ENCODE assay signal across 2 cellular contexts in genomic region chr15:70343961-70344360, GRCh38.
TF ChIP-seq lines count a peak whose summit lies in the region.

No MANE protein-coding gene starts in this region.

TF ChIP-seq in SK-N-SH treated with all-trans-retinoic acid at 6 μM for 48 hours, 23 proteins besides CTCF, POLR2A, EP300 and RAD21 (continued from another document):
- TF ChIP-seq TSHZ2 (CRISPR knock-in tag; IDR thresholded peaks at IDR 0.05) = peak; percentile 25; the same call in 1 of the 2 replicates
- no peak for TF ChIP-seq ZNF8 (CRISPR knock-in tag; IDR thresholded peaks at IDR 0.05)
TF ChIP-seq in SK-N-SH treated with all-trans-retinoic acid at 6 μM for 48 hours: peak in this region for 1.

TF ChIP-seq in SK-N-SH, 30 proteins besides CTCF, POLR2A, EP300 and RAD21 (continued from another document):
- no peak for TF ChIP-seq REST (IDR thresholded peaks at IDR 0.05; ENCODE audit: low read depth, low read length)
- TF ChIP-seq SMC3 (IDR thresholded peaks at IDR 0.05; ENCODE audit: low read depth, low read length) = no peak
- TF ChIP-seq USF1 (IDR thresholded peaks at IDR 0.05; ENCODE audit: borderline replicate concordance, low read depth) = no peak
- TF ChIP-seq FOSL2 (IDR thresholded peaks at IDR 0.05; ENCODE audit: borderline replicate concordance, low read depth) = no peak
- no peak for TF ChIP-seq NFIC (IDR thresholded peaks at IDR 0.05; ENCODE audit: borderline replicate concordance)
- no peak for TF ChIP-seq NRF1 (IDR thresholded peaks at IDR 0.05; ENCODE audit: low read depth, low read length)
- no peak for TF ChIP-seq MEF2A (IDR thresholded peaks at IDR 0.05; ENCODE audit: borderline replicate concordance, low read depth)
- no peak for TF ChIP-seq PBX3 (IDR thresholded peaks at IDR 0.05)
- TF ChIP-seq YY1 (IDR thresholded peaks at IDR 0.05; ENCODE audit: low read depth) = no peak
- TF ChIP-seq POLR2AphosphoS5 (IDR thresholded peaks at IDR 0.05; ENCODE audit: low read depth, low read length) = no peak
- TF ChIP-seq TCF12 (IDR thresholded peaks at IDR 0.05) = no peak
- no peak for TF ChIP-seq USF2 (IDR thresholded peaks at IDR 0.05; ENCODE audit: borderline replicate concordance, low read depth, low read length)
- no peak for TF ChIP-seq MAX (IDR thresholded peaks at IDR 0.05; ENCODE audit: low read depth)
- TF ChIP-seq CHD2 (IDR thresholded peaks at IDR 0.05; ENCODE audit: low read length, partially characterized antibody) = no peak
